Comparison of ENCODE assay signal across 14 cellular contexts in genomic region chr7:124037902-124038301, GRCh38. TPM values are rescaled to one million over a fixed set of nuclear protein-coding genes. Genes with fewer than 3 reads are reported as not detected.
"Had no signal": no experiment of that assay in that cellular context is flagged by ENCODE, and none has a peak within 500 bp of the region (broad histone marks: within the 10 kb centered on the region; RNA-seq: fewer than 3 reads in every experiment).

No MANE protein-coding gene starts in this region.

RNA-seq across cellular contexts. Expression of gene TMEM229A, which starts 5.0 kb away (rescaled TPM):
- total RNA-seq: activated B cell treated with CpG ODN at 0.5 μM for 24 hours; activated CD4-positive, alpha-beta memory T cell treated with anti-CD3 and anti-CD28 coated beads for 36 hours; activated CD4-positive, alpha-beta memory T cell treated with anti-CD3 and anti-CD28 coated beads, Interleukin-2, amount 10 ng/mL, durations not matched to agents 7 days and 5 days; activated CD4-positive, alpha-beta T cell treated with anti-CD3 and anti-CD28 coated beads for 36 hours; activated CD4-positive, alpha-beta T cell treated with anti-CD3 and anti-CD28 coated beads, Interleukin-2, amount 10 ng/mL, durations not matched to agents 24 days and 14 days; activated CD4-positive, alpha-beta T cell treated with anti-CD3 and anti-CD28 coated beads, Interleukin-2, amount 10 ng/mL, durations not matched to agents 7 days and 5 days; activated CD8-positive, alpha-beta memory T cell treated with anti-CD3 and anti-CD28 coated beads for 36 hours; activated CD8-positive, alpha-beta memory T cell treated with anti-CD3 and anti-CD28 coated beads, Interleukin-2, amount 10 ng/mL, durations not matched to agents 7 days and 5 days; activated CD8-positive, alpha-beta T cell treated with anti-CD3 and anti-CD28 coated beads for 36 hours; activated CD8-positive, alpha-beta T cell treated with anti-CD3 and anti-CD28 coated beads, Interleukin-2, amount 10 ng/mL, durations not matched to agents 7 days and 5 days; T-cell; T-helper 1 cell treated with Interleukin-12 subunit alpha and Interleukin-12 subunit beta and Interleukin-4 antibody, amounts not matched to agents 30 ng/mL and 1 ng/mL, for 36 hours; T-helper 17 cell; T-helper 2 cell treated with Interferon-gamma antibody and Interleukin-4, amounts not matched to agents 100 ng/mL and 5 ng/mL, for 36 hours had no signal
